8 cellular contexts compared by ENCODE assay signal in genomic region chr6:18990313-18990978, GRCh38.
DNase-seq lines count a peak whose midpoint lies in the region; ATAC-seq and TF ChIP-seq lines count a peak whose summit lies in the region.

No MANE protein-coding gene starts in this region.

- no peaks in the 10 kb centered on the region for H4K20me1 ChIP-seq in neural cell (ENCODE audit: insufficient read depth)

- CTCF ChIA-PET in GM10248 (lab: Yijun Ruan, JAX) = interaction anchor here (0.7 to 1.8 kb wide), 3 partner anchors 9 to 17 kb away, joined by 3 to 4 read pairs (median 4); no protein-coding TSS in a partner anchor

- TF ChIP-seq RAD21 in neural cell (conservative IDR thresholded peaks at IDR 0.05) = peak; percentile 81

- no peaks in the 10 kb centered on the region for H3K27me3 ChIP-seq in neural cell (ENCODE audit: insufficient read depth, low read depth, low read length)

- ATAC-seq in GM21515 (IDR thresholded peaks at IDR 0.05; ENCODE audit: unreplicated experiment) (peak; percentile 72), HG03139 (IDR thresholded peaks at IDR 0.05; ENCODE audit: unreplicated experiment) (no peak), GM19452 (IDR thresholded peaks at IDR 0.05; ENCODE audit: unreplicated experiment) (no peak)

- H3K4me3 ChIP-seq in fibroblast of pulmonary artery (replicated peaks; ENCODE audit: low read depth, low read length) (no peak overlapping the region), neural cell (ENCODE audit: low read length) (peak overlapping the region; percentile 57)

- H3K27ac Mint-ChIP-seq in T-helper 2 cell treated with Interferon-gamma antibody and Interleukin-4, amounts not matched to agents 5 μg/mL and 100 μg/mL, for 36 hours = no peak overlapping the region

- TF ChIP-seq CTCF in GM10248 (IDR thresholded peaks at IDR 0.05; ENCODE audit: control extremely low read depth, extremely low read depth, low read depth, missing control alignments) = peak; percentile 32
- peak; percentile 49 for TF ChIP-seq CTCF in fibroblast of pulmonary artery (IDR thresholded peaks at IDR 0.05; ENCODE audit: low read length, missing control alignments)
- TF ChIP-seq CTCF in neural cell (IDR thresholded peaks at IDR 0.05; ENCODE audit: poor library complexity, severe bottlenecking) = peak; percentile 84

- H3K9ac ChIP-seq in neural cell (ENCODE audit: low read length) = peak overlapping the region; percentile 51

- peaks cover 2% of the 10 kb centered on the region for H3K4me1 Mint-ChIP-seq in T-helper 2 cell treated with Interferon-gamma antibody and Interleukin-4, amounts not matched to agents 5 μg/mL and 100 μg/mL, for 36 hours (ENCODE audit: low read depth)

- H3K79me2 ChIP-seq in neural cell (replicated peaks; ENCODE audit: insufficient read depth, low read length) = no peaks in the 10 kb centered on the region

- no peaks in the 10 kb centered on the region for H3K27me3 Mint-ChIP-seq in T-helper 2 cell treated with Interferon-gamma antibody and Interleukin-4, amounts not matched to agents 5 μg/mL and 100 μg/mL, for 36 hours (ENCODE audit: low read depth)

- peak; percentile 28 for DNase-seq in GM10248 (ENCODE audit: extremely low spot score)
- peak; percentile 5 for DNase-seq in KG1 (lab: John Stamatoyannopoulos, UW)
- peak; percentile 3 for DNase-seq in T-helper 2 cell treated with Interferon-gamma antibody and Interleukin-4, amounts not matched to agents 5 μg/mL and 100 μg/mL, for 36 hours (ENCODE audit: low spot score)
- DNase-seq in fibroblast of pulmonary artery (ENCODE audit: low read depth) = peak; percentile 47

- peaks cover 5% of the 10 kb centered on the region for H3K9me3 ChIP-seq in neural cell (ENCODE audit: low read length)

- POLR2A ChIA-PET in GM10248 (lab: Yijun Ruan, JAX) = no interaction called here

- H2AFZ ChIP-seq in neural cell (ENCODE audit: low read depth, low read length) = peak overlapping the region; percentile 49

- peak overlapping the region; percentile 75 for H3K4me2 ChIP-seq in neural cell (ENCODE audit: low read length)

- H3K36me3 Mint-ChIP-seq in T-helper 2 cell treated with Interferon-gamma antibody and Interleukin-4, amounts not matched to agents 5 μg/mL and 100 μg/mL, for 36 hours (ENCODE audit: low read depth) = no peaks in the 10 kb centered on the region

- peak overlapping the region; percentile 76 for H3K27ac ChIP-seq in neural cell (ENCODE audit: low read length)

- H3K36me3 ChIP-seq in neural cell (ENCODE audit: insufficient read depth, low read length) = no peaks in the 10 kb centered on the region

- no peaks in the 10 kb centered on the region for H3K9me3 Mint-ChIP-seq in T-helper 2 cell treated with Interferon-gamma antibody and Interleukin-4, amounts not matched to agents 5 μg/mL and 100 μg/mL, for 36 hours

- H3F3A ChIP-seq in neural cell (ENCODE audit: insufficient read depth, low read length, poor library complexity, severe bottlenecking) = no peaks in the 10 kb centered on the region

- TF ChIP-seq EP300 in neural cell (conservative IDR thresholded peaks at IDR 0.05; ENCODE audit: poor library complexity, severe bottlenecking) = peak; percentile 53

- no peak overlapping the region for H3K4me3 Mint-ChIP-seq in T-helper 2 cell treated with Interferon-gamma antibody and Interleukin-4, amounts not matched to agents 5 μg/mL and 100 μg/mL, for 36 hours

- H3K9me2 ChIP-seq in neural cell (ENCODE audit: insufficient read depth, low read length) = no peaks in the 10 kb centered on the region

TF ChIP-seq in neural cell, 6 proteins besides CTCF, POLR2A, EP300 and RAD21:
- TF ChIP-seq REST (IDR thresholded peaks at IDR 0.05; ENCODE audit: borderline replicate concordance) (peak; percentile 6), TAF1 (IDR thresholded peaks at IDR 0.05; ENCODE audit: low read depth) (no peak), SMC3 (conservative IDR thresholded peaks at IDR 0.05; ENCODE audit: poor library complexity) (peak; percentile 74), POLR2AphosphoS5 (IDR thresholded peaks at IDR 0.05) (peak; percentile 50), MXI1 (conservative IDR thresholded peaks at IDR 0.05; ENCODE audit: poor library complexity, severe bottlenecking) (no peak), EZH2 (IDR thresholded peaks at IDR 0.05; ENCODE audit: borderline replicate concordance, insufficient read depth, low read length, poor library complexity, severe bottlenecking) (no peak)

Comparison
In these comparisons a context has a peak if more than half of its experiments do, and no peak if none do; other contexts are left out.
1. CTCF ChIP-seq: peak in every context shown above with its lines; median percentile 84 in neural cell; 49 in fibroblast of pulmonary artery; 32 in GM10248.